1 cellular context compared by ENCODE assay signal in the genomic region with DNA sequence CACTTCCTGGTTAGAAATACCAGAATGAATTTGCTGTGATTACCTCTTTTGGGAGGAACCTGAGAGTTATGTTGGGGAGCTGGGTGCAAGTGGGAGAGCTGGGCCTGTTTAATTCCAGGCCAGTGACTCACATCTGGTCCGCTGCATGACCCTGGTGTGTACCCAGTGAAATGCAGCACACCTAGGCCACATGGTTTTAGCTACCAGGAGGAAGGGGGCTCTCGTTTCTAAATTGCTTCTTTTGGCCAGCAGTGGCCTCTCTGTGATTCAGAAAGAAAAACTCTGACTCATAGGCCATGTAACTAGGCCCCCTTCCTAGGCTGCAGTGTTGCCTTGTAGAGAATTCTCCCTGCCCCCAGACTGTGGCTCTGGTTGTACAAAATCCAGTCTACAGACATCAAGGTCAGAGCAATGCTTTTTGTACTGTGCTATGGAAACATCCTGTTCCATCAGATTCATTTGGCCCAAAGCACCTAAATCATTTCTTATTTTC.
TF ChIP-seq lines count a peak whose summit lies in the region.

No MANE protein-coding gene starts in this region.

TF ChIP-seq in HepG2, 621 proteins besides CTCF, POLR2A, EP300 and RAD21 (continued from another document and continues in another):
- TF ChIP-seq KDM5B (CRISPR knock-in tag; IDR thresholded peaks at IDR 0.05; ENCODE audit: borderline replicate concordance) (peak; percentile 25; the same call in 1 of the 2 replicates), ZZZ3 (CRISPR knock-in tag; IDR thresholded peaks at IDR 0.05; ENCODE audit: borderline replicate concordance) (no peak), HMG20B (CRISPR knock-in tag; conservative IDR thresholded peaks at IDR 0.05) (peak; percentile 69; the same call in 1 of the 2 replicates), ZNF816 (CRISPR knock-in tag; IDR thresholded peaks at IDR 0.05; ENCODE audit: borderline replicate concordance) (no peak), ZNF343 (CRISPR knock-in tag; IDR thresholded peaks at IDR 0.05) (no peak), MEIS1 (CRISPR knock-in tag; IDR thresholded peaks at IDR 0.05; ENCODE audit: borderline replicate concordance) (peak; percentile 5; the same call in 1 of the 2 replicates), RARA (CRISPR knock-in tag; IDR thresholded peaks at IDR 0.05) (peak; percentile 92), U2AF2 (IDR thresholded peaks at IDR 0.05; ENCODE audit: low read depth, low read length) (no peak), SALL1 (CRISPR knock-in tag; IDR thresholded peaks at IDR 0.05) (peak; percentile 73; the same call in 1 of the 2 replicates), NR2C2 (CRISPR knock-in tag; IDR thresholded peaks at IDR 0.05; ENCODE audit: borderline replicate concordance) (no peak), ZNF510 (CRISPR knock-in tag; IDR thresholded peaks at IDR 0.05; ENCODE audit: low read depth) (no peak), MEIS2 (CRISPR knock-in tag; IDR thresholded peaks at IDR 0.05) (no peak), TCF12 (IDR thresholded peaks at IDR 0.05) (no peak), TCF12 (CRISPR knock-in tag; IDR thresholded peaks at IDR 0.05) (0 out of 2 replicates have a peak, but pooled peaks have one; percentile 52), ZBTB4 (CRISPR knock-in tag; IDR thresholded peaks at IDR 0.05; ENCODE audit: borderline replicate concordance) (no peak), PATZ1 (CRISPR knock-in tag; IDR thresholded peaks at IDR 0.05) (peak; percentile 91), SRF (IDR thresholded peaks at IDR 0.05; ENCODE audit: low read depth, low read length) (peak; percentile 9; the same call in 1 of the 2 replicates), HNRNPLL (IDR thresholded peaks at IDR 0.05; ENCODE audit: low read depth, low read length, poor library complexity, severe bottlenecking) (no peak), ZNF660 (CRISPR knock-in tag; IDR thresholded peaks at IDR 0.05; ENCODE audit: borderline replicate concordance, low read depth) (no peak), ZNF333 (CRISPR knock-in tag; IDR thresholded peaks at IDR 0.05; ENCODE audit: borderline replicate concordance) (no peak), TBX2 (CRISPR knock-in tag; IDR thresholded peaks at IDR 0.05; ENCODE audit: borderline replicate concordance) (0 out of 2 replicates have a peak, but pooled peaks have one; percentile 38), MIER3 (CRISPR knock-in tag; IDR thresholded peaks at IDR 0.05; ENCODE audit: borderline replicate concordance) (peak; percentile 29; the same call in 1 of the 2 replicates), SSRP1 (CRISPR knock-in tag; IDR thresholded peaks at IDR 0.05) (no peak), ZNF367 (CRISPR knock-in tag; IDR thresholded peaks at IDR 0.05; ENCODE audit: borderline replicate concordance) (no peak), RFXANK (CRISPR knock-in tag; IDR thresholded peaks at IDR 0.05) (no peak), ARID4A (CRISPR knock-in tag; IDR thresholded peaks at IDR 0.05; ENCODE audit: borderline replicate concordance) (peak; percentile 13; the same call in 1 of the 2 replicates), ZNF264 (CRISPR knock-in tag; IDR thresholded peaks at IDR 0.05) (no peak), JDP2 (CRISPR knock-in tag; IDR thresholded peaks at IDR 0.05; ENCODE audit: borderline replicate concordance) (no peak; the same call in 1 of the 2 replicates), ZNF746 (CRISPR knock-in tag; IDR thresholded peaks at IDR 0.05) (peak; percentile 54; the same call in 1 of the 2 replicates), CEBPB (IDR thresholded peaks at IDR 0.05; ENCODE audit: borderline replicate concordance, low read depth, low read length) (no peak), SIX1 (CRISPR knock-in tag; IDR thresholded peaks at IDR 0.05; ENCODE audit: borderline replicate concordance) (0 out of 2 replicates have a peak, but pooled peaks have one; percentile 60), ZNF605 (CRISPR knock-in tag; IDR thresholded peaks at IDR 0.05) (0 out of 2 replicates have a peak, but pooled peaks have one; percentile 40), ZNF780A (CRISPR knock-in tag; IDR thresholded peaks at IDR 0.05) (no peak), ZBTB46 (CRISPR knock-in tag; IDR thresholded peaks at IDR 0.05; ENCODE audit: borderline replicate concordance) (no peak), SIN3A (IDR thresholded peaks at IDR 0.05; ENCODE audit: borderline replicate concordance, low read depth, low read length) (peak; percentile 63; the same call in 1 of the 2 replicates), JUN (CRISPR knock-in tag; IDR thresholded peaks at IDR 0.05) (peak; percentile 83), SMYD3 (CRISPR knock-in tag; IDR thresholded peaks at IDR 0.05) (0 out of 2 replicates have a peak, but pooled peaks have one; percentile 35), ZBTB25 (CRISPR knock-in tag; IDR thresholded peaks at IDR 0.05) (peak; percentile 63; the same call in 1 of the 2 replicates), U2AF1 (optimal IDR thresholded peaks at IDR 0.05; ENCODE audit: low read depth, low read length) (no peak), MATR3 (CRISPR knock-in tag; IDR thresholded peaks at IDR 0.05) (no peak), HMGXB3 (CRISPR knock-in tag; IDR thresholded peaks at IDR 0.05; ENCODE audit: borderline replicate concordance) (0 out of 2 replicates have a peak, but pooled peaks have one; percentile 10), FOSL1 (CRISPR knock-in tag; IDR thresholded peaks at IDR 0.05; ENCODE audit: borderline replicate concordance) (peak; percentile 81)
- TF ChIP-seq, protein P1, sequence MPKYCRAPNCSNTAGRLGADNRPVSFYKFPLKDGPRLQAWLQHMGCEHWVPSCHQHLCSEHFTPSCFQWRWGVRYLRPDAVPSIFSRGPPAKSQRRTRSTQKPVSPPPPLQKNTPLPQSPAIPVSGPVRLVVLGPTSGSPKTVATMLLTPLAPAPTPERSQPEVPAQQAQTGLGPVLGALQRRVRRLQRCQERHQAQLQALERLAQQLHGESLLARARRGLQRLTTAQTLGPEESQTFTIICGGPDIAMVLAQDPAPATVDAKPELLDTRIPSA (CRISPR knock-in tag; IDR thresholded peaks at IDR 0.05; ENCODE audit: borderline replicate concordance), result no peak
- TF ChIP-seq, protein P2, sequence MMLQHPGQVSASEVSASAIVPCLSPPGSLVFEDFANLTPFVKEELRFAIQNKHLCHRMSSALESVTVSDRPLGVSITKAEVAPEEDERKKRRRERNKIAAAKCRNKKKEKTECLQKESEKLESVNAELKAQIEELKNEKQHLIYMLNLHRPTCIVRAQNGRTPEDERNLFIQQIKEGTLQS (CRISPR knock-in tag; IDR thresholded peaks at IDR 0.05), result peak; percentile 85
